Comparison of ENCODE assay signal across 14 cellular contexts in the genomic region with DNA sequence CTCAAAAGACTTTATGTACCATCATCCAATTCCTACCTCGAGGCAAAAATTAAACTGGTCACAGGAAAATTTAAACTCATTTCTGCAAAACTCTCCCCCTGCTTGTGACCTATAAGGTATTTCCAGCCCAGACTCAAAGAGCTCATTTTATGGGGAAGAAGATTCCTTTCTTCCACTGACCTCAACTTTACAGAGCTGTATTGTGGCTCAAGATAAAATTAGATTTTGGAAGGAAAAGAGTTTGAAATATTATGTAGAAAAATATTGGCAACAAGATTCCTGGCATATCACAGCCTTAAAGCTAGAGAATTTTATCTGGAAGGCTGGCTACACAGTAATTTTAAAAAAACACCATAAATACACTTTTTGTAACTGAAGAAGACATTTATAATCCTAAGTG.
A peak's percentile ranks its signal among the peaks of the same experiment; 100 is the strongest.
DNase-seq lines count a peak whose midpoint lies in the region; ATAC-seq and TF ChIP-seq lines count a peak whose summit lies in the region.
"Had no signal": no experiment of that assay in that cellular context is flagged by ENCODE, and none has a peak within 500 bp of the region (broad histone marks: within the 10 kb centered on the region; RNA-seq: fewer than 3 reads in every experiment).

No MANE protein-coding gene starts in this region.

- TF ChIP-seq CTCF in left ventricle myocardium inferior (IDR thresholded peaks at IDR 0.05; ENCODE audit: borderline replicate concordance) = no peak
- no peak for TF ChIP-seq CTCF in nephron (IDR thresholded peaks at IDR 0.05; ENCODE audit: unreplicated experiment in 3 of 3)

- H3K27me3 ChIP-seq in left ventricle myocardium inferior (ENCODE audit: low read depth) (no peaks in the 10 kb centered on the region), right cardiac atrium (ENCODE audit: control insufficient read depth, insufficient read depth) (no peaks in the 10 kb centered on the region)

- peaks cover 51% of the 10 kb centered on the region for H3K4me1 Mint-ChIP-seq in nephron
- no peaks in the 10 kb centered on the region for H3K4me1 Mint-ChIP-seq in activated T-cell treated with anti-CD3 and anti-CD28 coated beads, Interleukin-2, amount 50 U/mL, for 24 hours (ENCODE audit: low read depth)

- no peak overlapping the region for H3K4me3 Mint-ChIP-seq in nephron
- no peak overlapping the region for H3K4me3 Mint-ChIP-seq in activated T-cell treated with anti-CD3 and anti-CD28 coated beads, Interleukin-2, amount 50 U/mL, for 24 hours

- peak overlapping the region in 2 of 3 experiments; percentile 55 to 83 for H3K27ac Mint-ChIP-seq in nephron
- no peak overlapping the region for H3K27ac Mint-ChIP-seq in activated T-cell treated with anti-CD3 and anti-CD28 coated beads, Interleukin-2, amount 50 U/mL, for 24 hours

- 44% methylated on average over 1 of the region's 1 CpG for WGBS in right cardiac atrium

- no peak overlapping the region for H3K4me3 ChIP-seq in left ventricle myocardium inferior
- H3K4me3 ChIP-seq in right cardiac atrium (ENCODE audit: low read length) = no peak overlapping the region
- H3K4me3 ChIP-seq: K562 had no signal

- no peaks in the 10 kb centered on the region for H3K36me3 ChIP-seq in left ventricle myocardium inferior

- intact Hi-C loops in left ventricle myocardium inferior (cut with micrococcal nuclease) = no loop called here
- intact Hi-C loops in right cardiac atrium (cut with DNase I) = no loop called here

- no peaks in the 10 kb centered on the region for H3K36me3 Mint-ChIP-seq in nephron (ENCODE audit: low read depth)
- no peaks in the 10 kb centered on the region for H3K36me3 Mint-ChIP-seq in activated T-cell treated with anti-CD3 and anti-CD28 coated beads, Interleukin-2, amount 50 U/mL, for 24 hours (ENCODE audit: low read depth)

- H3K9me3 ChIP-seq in left ventricle myocardium inferior (replicated peaks) = no peaks in the 10 kb centered on the region
- H3K9me3 ChIP-seq in right cardiac atrium (ENCODE audit: control insufficient read depth, low read length) = no peaks in the 10 kb centered on the region

- peaks cover 1% of the 10 kb centered on the region for H3K27me3 Mint-ChIP-seq in nephron (ENCODE audit: low read depth)
- peaks cover 1% of the 10 kb centered on the region for H3K27me3 Mint-ChIP-seq in activated T-cell treated with anti-CD3 and anti-CD28 coated beads, Interleukin-2, amount 50 U/mL, for 24 hours

- DNase-seq in left ventricle myocardium inferior (no peak), right cardiac atrium (no peak), fibroblast of gingiva (ENCODE audit: low read depth) (peak; percentile 5), NCI-H2196 (lab: John Stamatoyannopoulos, UW; ENCODE audit: unreplicated experiment) (no peak)
- no peak for DNase-seq in activated CD4-positive, CD25-positive, alpha-beta regulatory T cell treated with anti-CD3 and anti-CD28 coated beads, Interleukin-2, amount 50 U/mL, for 72 hours
- no peak for DNase-seq in activated T-cell treated with anti-CD3 and anti-CD28 coated beads, Interleukin-2, amount 50 U/mL, for 24 hours
- DNase-seq: C1 segment of cervical spinal cord, COR-L47, NCI-H1092 had no signal

- peaks cover 2% of the 10 kb centered on the region for H3K9me3 Mint-ChIP-seq in nephron
- no peaks in the 10 kb centered on the region for H3K9me3 Mint-ChIP-seq in activated T-cell treated with anti-CD3 and anti-CD28 coated beads, Interleukin-2, amount 50 U/mL, for 24 hours

- H3K4me1 ChIP-seq in left ventricle myocardium inferior = peaks cover 79% of the 10 kb centered on the region
- H3K4me1 ChIP-seq in right cardiac atrium (ENCODE audit: control insufficient read depth, insufficient read depth, low read length) = peaks cover 12% of the 10 kb centered on the region

- H3K27ac ChIP-seq in left ventricle myocardium inferior (replicated peaks) = peak overlapping the region; percentile 77
- H3K27ac ChIP-seq in right cardiac atrium (ENCODE audit: low read length) = no peak overlapping the region
- H3K27ac ChIP-seq: 22Rv1, HL-60 had no signal

- no peak for ATAC-seq in right cardiac atrium
- no peak for ATAC-seq in HG03196 (IDR thresholded peaks at IDR 0.05; ENCODE audit: unreplicated experiment)
- ATAC-seq: K562 had no signal
